In genomic region chr18:75212626-75213110, GRCh38 we compare ENCODE assay signal across 2 cellular contexts.
TF ChIP-seq lines count a peak whose summit lies in the region.

No MANE protein-coding gene starts in this region.

TF ChIP-seq in A549, 52 proteins besides CTCF, POLR2A, EP300 and RAD21 (continued from another document):
- no peak for TF ChIP-seq HES2 (IDR thresholded peaks at IDR 0.05)
- TF ChIP-seq PBX3 (IDR thresholded peaks at IDR 0.05), result no peak

TF ChIP-seq in K562, 482 proteins besides CTCF, POLR2A, EP300 and RAD21 (continued from another document):
- TF ChIP-seq PATZ1 (CRISPR knock-in tag; IDR thresholded peaks at IDR 0.05; ENCODE audit: borderline replicate concordance) (no peak), HNRNPH1 (optimal IDR thresholded peaks at IDR 0.05; ENCODE audit: low read depth, low read length) (no peak), HOMEZ (CRISPR knock-in tag; IDR thresholded peaks at IDR 0.05) (no peak), BRF1 (IDR thresholded peaks at IDR 0.05; ENCODE audit: borderline replicate concordance, extremely low read depth, insufficient read length) (no peak), ZNF583 (CRISPR knock-in tag; IDR thresholded peaks at IDR 0.05) (no peak), ZFP91 (CRISPR knock-in tag; IDR thresholded peaks at IDR 0.05) (no peak), BDP1 (IDR thresholded peaks at IDR 0.05; ENCODE audit: insufficient read depth, insufficient read length) (no peak), LCOR (CRISPR knock-in tag; IDR thresholded peaks at IDR 0.05) (no peak), TARDBP (IDR thresholded peaks at IDR 0.05) (no peak), ZNF764 (CRISPR knock-in tag; IDR thresholded peaks at IDR 0.05; ENCODE audit: low read depth) (no peak), HLTF (IDR thresholded peaks at IDR 0.05) (no peak), ATF3 (IDR thresholded peaks at IDR 0.05) (no peak), ATF3 (CRISPR knock-in tag; conservative IDR thresholded peaks at IDR 0.05) (no peak), ZNF707 (CRISPR knock-in tag; conservative IDR thresholded peaks at IDR 0.05) (no peak), NFE2L1 (tag; IDR thresholded peaks at IDR 0.05; ENCODE audit: borderline replicate concordance, low read depth) (no peak), THRAP3 (IDR thresholded peaks at IDR 0.05; ENCODE audit: borderline replicate concordance) (no peak), MEF2D (tag; conservative IDR thresholded peaks at IDR 0.05; ENCODE audit: low read depth) (no peak), HNRNPK (IDR thresholded peaks at IDR 0.05; ENCODE audit: low read depth, low read length, poor library complexity, severe bottlenecking) (no peak), PKNOX1 (IDR thresholded peaks at IDR 0.05) (peak; percentile 86), RFX1 (IDR thresholded peaks at IDR 0.05) (peak; percentile 34; the same call in 1 of the 2 replicates), EZH2 (IDR thresholded peaks at IDR 0.05; ENCODE audit: borderline replicate concordance, low read depth, low read length) (no peak), KDM4B (IDR thresholded peaks at IDR 0.05; ENCODE audit: borderline replicate concordance in 2 of 2, low read depth in 1 of 2) (no peak), NCOA4 (IDR thresholded peaks at IDR 0.05; ENCODE audit: partially characterized antibody) (no peak), PBX2 (CRISPR knock-in tag; IDR thresholded peaks at IDR 0.05; ENCODE audit: low read depth) (no peak), PBX2 (tag; conservative IDR thresholded peaks at IDR 0.05; ENCODE audit: low read depth) (peak; percentile 90; the same call in 1 of the 2 replicates)
